ENCODE assay signal across 2 cellular contexts in the genomic region with DNA sequence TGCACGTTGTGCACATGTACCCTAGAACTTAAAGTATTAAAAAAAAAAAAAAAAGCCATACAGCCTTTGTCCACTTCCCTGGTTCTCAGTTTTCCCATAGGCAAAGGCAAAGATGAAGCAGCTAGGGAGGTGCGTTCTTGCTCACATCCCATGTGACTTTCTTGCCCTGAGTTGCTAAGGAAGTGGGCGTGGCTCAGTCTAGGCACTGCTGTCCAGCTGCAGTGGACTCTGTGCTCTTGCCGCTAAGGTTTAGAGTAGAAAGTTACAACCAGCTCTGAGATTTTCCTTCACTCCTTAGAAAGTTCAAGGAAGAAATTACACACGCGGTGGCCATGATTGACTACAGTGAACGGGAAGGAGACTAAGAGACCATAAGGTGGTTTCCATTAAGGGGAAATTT.
TF ChIP-seq lines count a peak whose summit lies in the region.

No MANE protein-coding gene starts in this region.

TF ChIP-seq in HepG2, 621 proteins besides CTCF, POLR2A, EP300 and RAD21:
- TF ChIP-seq, protein P1, sequence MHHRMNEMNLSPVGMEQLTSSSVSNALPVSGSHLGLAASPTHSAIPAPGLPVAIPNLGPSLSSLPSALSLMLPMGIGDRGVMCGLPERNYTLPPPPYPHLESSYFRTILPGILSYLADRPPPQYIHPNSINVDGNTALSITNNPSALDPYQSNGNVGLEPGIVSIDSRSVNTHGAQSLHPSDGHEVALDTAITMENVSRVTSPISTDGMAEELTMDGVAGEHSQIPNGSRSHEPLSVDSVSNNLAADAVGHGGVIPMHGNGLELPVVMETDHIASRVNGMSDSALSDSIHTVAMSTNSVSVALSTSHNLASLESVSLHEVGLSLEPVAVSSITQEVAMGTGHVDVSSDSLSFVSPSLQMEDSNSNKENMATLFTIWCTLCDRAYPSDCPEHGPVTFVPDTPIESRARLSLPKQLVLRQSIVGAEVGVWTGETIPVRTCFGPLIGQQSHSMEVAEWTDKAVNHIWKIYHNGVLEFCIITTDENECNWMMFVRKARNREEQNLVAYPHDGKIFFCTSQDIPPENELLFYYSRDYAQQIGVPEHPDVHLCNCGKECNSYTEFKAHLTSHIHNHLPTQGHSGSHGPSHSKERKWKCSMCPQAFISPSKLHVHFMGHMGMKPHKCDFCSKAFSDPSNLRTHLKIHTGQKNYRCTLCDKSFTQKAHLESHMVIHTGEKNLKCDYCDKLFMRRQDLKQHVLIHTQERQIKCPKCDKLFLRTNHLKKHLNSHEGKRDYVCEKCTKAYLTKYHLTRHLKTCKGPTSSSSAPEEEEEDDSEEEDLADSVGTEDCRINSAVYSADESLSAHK (CRISPR knock-in tag; IDR thresholded peaks at IDR 0.05; ENCODE audit: borderline replicate concordance), result no peak
- TF ChIP-seq MAF1 (CRISPR knock-in tag; IDR thresholded peaks at IDR 0.05; ENCODE audit: borderline replicate concordance) (no peak), SIN3B (IDR thresholded peaks at IDR 0.05; ENCODE audit: low read length) (no peak), SRSF1 (optimal IDR thresholded peaks at IDR 0.05; ENCODE audit: low read depth, low read length) (no peak), KDM5B (CRISPR knock-in tag; IDR thresholded peaks at IDR 0.05; ENCODE audit: borderline replicate concordance) (no peak), AGO2 (optimal IDR thresholded peaks at IDR 0.05; ENCODE audit: low read depth, low read length) (no peak), HDAC2 (CRISPR knock-in tag; IDR thresholded peaks at IDR 0.05) (no peak), NPAS2 (CRISPR knock-in tag; IDR thresholded peaks at IDR 0.05; ENCODE audit: borderline replicate concordance) (no peak), FOXA3 (CRISPR knock-in tag; IDR thresholded peaks at IDR 0.05) (no peak), GPN1 (CRISPR knock-in tag; IDR thresholded peaks at IDR 0.05; ENCODE audit: borderline replicate concordance) (no peak), FOSL2 (CRISPR knock-in tag; IDR thresholded peaks at IDR 0.05) (no peak), HIVEP1 (CRISPR knock-in tag; IDR thresholded peaks at IDR 0.05) (no peak), NFRKB (IDR thresholded peaks at IDR 0.05) (no peak)
- TF ChIP-seq, protein P2, sequence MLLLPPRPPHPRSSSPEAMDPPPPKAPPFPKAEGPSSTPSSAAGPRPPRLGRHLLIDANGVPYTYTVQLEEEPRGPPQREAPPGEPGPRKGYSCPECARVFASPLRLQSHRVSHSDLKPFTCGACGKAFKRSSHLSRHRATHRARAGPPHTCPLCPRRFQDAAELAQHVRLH (CRISPR knock-in tag; IDR thresholded peaks at IDR 0.05; ENCODE audit: borderline replicate concordance, low read depth), result no peak
- TF ChIP-seq, protein P3, sequence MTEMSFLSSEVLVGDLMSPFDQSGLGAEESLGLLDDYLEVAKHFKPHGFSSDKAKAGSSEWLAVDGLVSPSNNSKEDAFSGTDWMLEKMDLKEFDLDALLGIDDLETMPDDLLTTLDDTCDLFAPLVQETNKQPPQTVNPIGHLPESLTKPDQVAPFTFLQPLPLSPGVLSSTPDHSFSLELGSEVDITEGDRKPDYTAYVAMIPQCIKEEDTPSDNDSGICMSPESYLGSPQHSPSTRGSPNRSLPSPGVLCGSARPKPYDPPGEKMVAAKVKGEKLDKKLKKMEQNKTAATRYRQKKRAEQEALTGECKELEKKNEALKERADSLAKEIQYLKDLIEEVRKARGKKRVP (CRISPR knock-in tag; IDR thresholded peaks at IDR 0.05), result no peak
- TF ChIP-seq, protein P4, sequence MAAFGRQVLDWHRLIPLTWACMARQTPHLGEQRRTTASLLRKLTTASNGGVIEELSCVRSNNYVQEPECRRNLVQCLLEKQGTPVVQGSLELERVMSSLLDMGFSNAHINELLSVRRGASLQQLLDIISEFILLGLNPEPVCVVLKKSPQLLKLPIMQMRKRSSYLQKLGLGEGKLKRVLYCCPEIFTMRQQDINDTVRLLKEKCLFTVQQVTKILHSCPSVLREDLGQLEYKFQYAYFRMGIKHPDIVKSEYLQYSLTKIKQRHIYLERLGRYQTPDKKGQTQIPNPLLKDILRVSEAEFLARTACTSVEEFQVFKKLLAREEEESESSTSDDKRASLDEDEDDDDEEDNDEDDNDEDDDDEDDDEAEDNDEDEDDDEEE (CRISPR knock-in tag; IDR thresholded peaks at IDR 0.05), result no peak
- TF ChIP-seq, protein P5, sequence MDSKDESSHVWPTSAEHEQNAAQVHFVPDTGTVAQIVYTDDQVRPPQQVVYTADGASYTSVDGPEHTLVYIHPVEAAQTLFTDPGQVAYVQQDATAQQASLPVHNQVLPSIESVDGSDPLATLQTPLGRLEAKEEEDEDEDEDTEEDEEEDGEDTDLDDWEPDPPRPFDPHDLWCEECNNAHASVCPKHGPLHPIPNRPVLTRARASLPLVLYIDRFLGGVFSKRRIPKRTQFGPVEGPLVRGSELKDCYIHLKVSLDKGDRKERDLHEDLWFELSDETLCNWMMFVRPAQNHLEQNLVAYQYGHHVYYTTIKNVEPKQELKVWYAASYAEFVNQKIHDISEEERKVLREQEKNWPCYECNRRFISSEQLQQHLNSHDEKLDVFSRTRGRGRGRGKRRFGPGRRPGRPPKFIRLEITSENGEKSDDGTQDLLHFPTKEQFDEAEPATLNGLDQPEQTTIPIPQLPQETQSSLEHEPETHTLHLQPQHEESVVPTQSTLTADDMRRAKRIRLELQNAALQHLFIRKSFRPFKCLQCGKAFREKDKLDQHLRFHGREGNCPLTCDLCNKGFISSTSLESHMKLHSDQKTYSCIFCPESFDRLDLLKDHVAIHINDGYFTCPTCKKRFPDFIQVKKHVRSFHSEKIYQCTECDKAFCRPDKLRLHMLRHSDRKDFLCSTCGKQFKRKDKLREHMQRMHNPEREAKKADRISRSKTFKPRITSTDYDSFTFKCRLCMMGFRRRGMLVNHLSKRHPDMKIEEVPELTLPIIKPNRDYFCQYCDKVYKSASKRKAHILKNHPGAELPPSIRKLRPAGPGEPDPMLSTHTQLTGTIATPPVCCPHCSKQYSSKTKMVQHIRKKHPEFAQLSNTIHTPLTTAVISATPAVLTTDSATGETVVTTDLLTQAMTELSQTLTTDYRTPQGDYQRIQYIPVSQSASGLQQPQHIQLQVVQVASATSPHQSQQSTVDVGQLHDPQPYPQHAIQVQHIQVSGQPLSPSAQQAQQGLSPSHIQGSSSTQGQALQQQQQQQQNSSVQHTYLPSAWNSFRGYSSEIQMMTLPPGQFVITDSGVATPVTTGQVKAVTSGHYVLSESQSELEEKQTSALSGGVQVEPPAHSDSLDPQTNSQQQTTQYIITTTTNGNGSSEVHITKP (CRISPR knock-in tag; IDR thresholded peaks at IDR 0.05; ENCODE audit: low read depth), result no peak

TF ChIP-seq in K562, 482 proteins besides CTCF, POLR2A, EP300 and RAD21 (continued from another document):
- TF ChIP-seq, protein P6, sequence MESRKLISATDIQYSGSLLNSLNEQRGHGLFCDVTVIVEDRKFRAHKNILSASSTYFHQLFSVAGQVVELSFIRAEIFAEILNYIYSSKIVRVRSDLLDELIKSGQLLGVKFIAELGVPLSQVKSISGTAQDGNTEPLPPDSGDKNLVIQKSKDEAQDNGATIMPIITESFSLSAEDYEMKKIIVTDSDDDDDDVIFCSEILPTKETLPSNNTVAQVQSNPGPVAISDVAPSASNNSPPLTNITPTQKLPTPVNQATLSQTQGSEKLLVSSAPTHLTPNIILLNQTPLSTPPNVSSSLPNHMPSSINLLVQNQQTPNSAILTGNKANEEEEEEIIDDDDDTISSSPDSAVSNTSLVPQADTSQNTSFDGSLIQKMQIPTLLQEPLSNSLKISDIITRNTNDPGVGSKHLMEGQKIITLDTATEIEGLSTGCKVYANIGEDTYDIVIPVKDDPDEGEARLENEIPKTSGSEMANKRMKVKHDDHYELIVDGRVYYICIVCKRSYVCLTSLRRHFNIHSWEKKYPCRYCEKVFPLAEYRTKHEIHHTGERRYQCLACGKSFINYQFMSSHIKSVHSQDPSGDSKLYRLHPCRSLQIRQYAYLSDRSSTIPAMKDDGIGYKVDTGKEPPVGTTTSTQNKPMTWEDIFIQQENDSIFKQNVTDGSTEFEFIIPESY (CRISPR knock-in tag; IDR thresholded peaks at IDR 0.05), result no peak
